In the genomic region with DNA sequence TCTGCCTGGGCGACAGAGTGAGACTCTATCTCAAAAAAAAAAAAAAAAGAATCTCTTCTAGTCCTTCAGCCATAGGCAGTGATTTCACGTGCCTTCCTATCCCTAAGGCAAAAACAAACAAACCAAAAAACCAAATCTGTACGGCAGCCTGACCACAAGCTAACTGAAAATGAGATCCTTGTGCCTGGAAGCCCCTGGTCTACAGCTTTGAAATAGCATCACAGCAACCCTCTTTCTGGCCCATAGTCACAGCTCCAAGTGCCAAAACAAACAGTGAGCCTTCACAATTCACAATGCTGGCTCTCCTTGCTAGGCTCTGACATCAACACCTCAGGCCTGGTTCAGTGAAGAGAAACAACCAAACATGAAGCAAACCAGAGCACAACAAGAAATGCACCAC, we compare ENCODE assay signal across 12 cellular contexts. TPM values are rescaled to one million over a fixed set of nuclear protein-coding genes. Genes with fewer than 3 reads are reported as not detected.
A peak's percentile ranks its signal among the peaks of the same experiment; 100 is the strongest.
DNase-seq lines count a peak whose midpoint lies in the region; ATAC-seq lines count a peak whose summit lies in the region.
"Had no signal": no experiment of that assay in that cellular context is flagged by ENCODE, and none has a peak within 500 bp of the region (broad histone marks: within the 10 kb centered on the region; RNA-seq: fewer than 3 reads in every experiment).

No MANE protein-coding gene starts in this region.

- ATAC-seq in stimulated activated effector memory CD8-positive, alpha-beta T cell treated with anti-CD3 and anti-CD28 coated beads, Interleukin-12 subunit alpha, Interleukin-12 subunit beta, amount 100 ng/mL, for 72 hours, result no peak
- ATAC-seq: activated CD4-positive, alpha-beta T cell treated with anti-CD3 and anti-CD28 coated beads for 36 hours had no signal

- H3K9me3 Mint-ChIP-seq in stimulated activated effector memory CD8-positive, alpha-beta T cell treated with anti-CD3 and anti-CD28 coated beads, Interleukin-12 subunit alpha, Interleukin-12 subunit beta, amount 100 ng/mL, for 72 hours, result no peaks in the 10 kb centered on the region

- no peaks in the 10 kb centered on the region for H3K4me1 Mint-ChIP-seq in stimulated activated effector memory CD8-positive, alpha-beta T cell treated with anti-CD3 and anti-CD28 coated beads, Interleukin-12 subunit alpha, Interleukin-12 subunit beta, amount 100 ng/mL, for 72 hours
- H3K4me1 Mint-ChIP-seq: B cell had no signal

- H3K27ac Mint-ChIP-seq in stimulated activated effector memory CD8-positive, alpha-beta T cell treated with anti-CD3 and anti-CD28 coated beads, Interleukin-12 subunit alpha, Interleukin-12 subunit beta, amount 100 ng/mL, for 72 hours, result no peak overlapping the region
- H3K27ac Mint-ChIP-seq: activated CD4-positive, alpha-beta T cell treated with anti-CD3 and anti-CD28 coated beads for 36 hours; B cell had no signal

- no peak overlapping the region for H3K4me3 Mint-ChIP-seq in stimulated activated effector memory CD8-positive, alpha-beta T cell treated with anti-CD3 and anti-CD28 coated beads, Interleukin-12 subunit alpha, Interleukin-12 subunit beta, amount 100 ng/mL, for 72 hours
- H3K4me3 Mint-ChIP-seq: activated CD4-positive, alpha-beta T cell treated with anti-CD3 and anti-CD28 coated beads for 36 hours; B cell had no signal

- peak; percentile 59 to 64 for DNase-seq in SHP77 (lab: John Stamatoyannopoulos, UW)
- DNase-seq in SHP77 treated with DMSO at 0.1 percent for 48 hours (lab: John Stamatoyannopoulos, UW), result no peak
- peak; percentile 7 for DNase-seq in cerebellar cortex (ENCODE audit: low spot score)
- DNase-seq in kidney tubule cell (ENCODE audit: low spot score), result peak; percentile 62
- peak; percentile 48 for DNase-seq in ureter (ENCODE audit: low spot score)
- DNase-seq in Kasumi-1 (lab: John Stamatoyannopoulos, UW), result no peak
- no peak for DNase-seq in stimulated activated effector memory CD8-positive, alpha-beta T cell treated with anti-CD3 and anti-CD28 coated beads, Interleukin-12 subunit alpha, Interleukin-12 subunit beta, amount 100 ng/mL, for 72 hours (ENCODE audit: low spot score in 2 of 2)
- DNase-seq in activated naive CD4-positive, alpha-beta T cell (lab: John Stamatoyannopoulos, UW), result no peak
- DNase-seq: activated CD4-positive, alpha-beta T cell treated with anti-CD3 and anti-CD28 coated beads for 36 hours; effector CD4-positive, alpha-beta T cell; NCI-H526 treated with DMSO at 0.1 percent for 48 hours had no signal

- no peaks in the 10 kb centered on the region for H3K36me3 Mint-ChIP-seq in stimulated activated effector memory CD8-positive, alpha-beta T cell treated with anti-CD3 and anti-CD28 coated beads, Interleukin-12 subunit alpha, Interleukin-12 subunit beta, amount 100 ng/mL, for 72 hours

RNA-seq across cellular contexts. Expression of a gene that starts 46.1 kb away (rescaled TPM):
- total RNA-seq in ureter, result 4.8 TPM
- total RNA-seq: activated CD4-positive, alpha-beta T cell treated with anti-CD3 and anti-CD28 coated beads for 36 hours; B cell had no signal

Comparison
In these comparisons a context has a peak if more than half of its experiments do, and no peak if none do; other contexts are left out.
1. DNase-seq: peak in SHP77 (2 of 2), cerebellar cortex (single experiment), kidney tubule cell (single experiment) and ureter (single experiment); none in SHP77 treated with DMSO at 0.1 percent for 48 hours (single experiment), Kasumi-1 (0 of 2), stimulated activated effector memory CD8-positive, alpha-beta T cell treated with anti-CD3 and anti-CD28 coated beads, Interleukin-12 subunit alpha, Interleukin-12 subunit beta, amount 100 ng/mL, for 72 hours (0 of 2) and activated naive CD4-positive, alpha-beta T cell (0 of 4).